In the genomic region with DNA sequence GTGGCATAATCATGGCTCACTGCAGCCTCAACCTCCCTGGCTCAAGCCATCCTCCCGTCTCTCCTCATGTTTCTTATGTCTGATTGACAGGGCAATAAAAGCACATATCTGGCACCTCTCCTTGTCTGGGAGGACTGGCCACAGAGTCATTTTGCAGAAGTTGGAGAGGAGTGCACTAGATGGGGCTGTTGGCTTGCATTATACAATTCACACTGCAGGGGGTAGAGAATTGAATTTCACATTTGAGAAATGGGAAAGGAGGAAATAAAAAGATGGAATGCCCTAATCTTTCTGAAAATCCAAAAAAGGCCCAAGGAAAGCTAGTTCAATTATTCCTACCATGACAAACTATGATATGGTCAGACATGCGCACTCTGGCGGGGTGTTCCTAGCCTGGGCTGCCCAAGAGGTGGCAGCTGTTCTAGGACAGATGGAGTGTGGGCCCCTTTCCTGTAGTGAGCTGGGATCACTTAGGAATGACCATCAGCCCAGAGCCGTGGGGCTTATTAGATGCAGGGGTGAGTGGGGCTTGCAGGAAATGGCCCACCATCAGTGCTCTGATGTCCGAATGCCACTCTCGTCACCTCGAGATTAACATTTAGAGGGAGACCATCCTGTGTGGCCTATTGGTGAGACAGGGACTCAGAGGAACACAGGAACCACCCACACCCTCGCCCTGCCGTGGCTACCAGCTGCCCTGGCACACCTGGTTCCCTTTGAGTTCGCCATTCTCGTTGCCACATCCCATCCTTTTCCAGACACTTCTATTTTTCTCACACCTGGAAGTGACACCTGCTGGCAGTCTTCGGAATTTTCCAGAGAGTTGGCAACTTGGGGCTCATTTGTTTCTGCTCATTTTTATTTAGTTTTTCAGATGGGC, we compare ENCODE assay signal across 8 cellular contexts. TPM values are rescaled to one million over a fixed set of nuclear protein-coding genes. Genes with fewer than 3 reads are reported as not detected.
DNase-seq lines count a peak whose midpoint lies in the region; ATAC-seq, FAIRE-seq and TF ChIP-seq lines count a peak whose summit lies in the region.

No MANE protein-coding gene starts in this region.

- H3K4me2 ChIP-seq in A549, result peak overlapping the region; percentile 2; the same call in 1 of the 3 replicates

- WGBS in A549 (ENCODE audit: missing lambda C conversion rate), result 50% methylated on average over 12 of the region's 12 CpGs

- H3K4me1 ChIP-seq in A549, result peaks cover 5% of the 10 kb centered on the region; the same call in 2 of the 3 replicates

- H3K9me3 ChIP-seq in A549, result no peaks in the 10 kb centered on the region

- no peak for TF ChIP-seq EP300 in A549 (IDR thresholded peaks at IDR 0.05)

- peak; percentile 92 for FAIRE-seq in A549 (lab: Jason Lieb, UNC)
- FAIRE-seq in GM18507 (lab: Jason Lieb, UNC), result peak; percentile 56

- peak; percentile 86 to 89 for TF ChIP-seq RAD21 in A549 (conservative IDR thresholded peaks at IDR 0.05 in 1 of 2, IDR thresholded peaks at IDR 0.05 in 1 of 2)

- H3K4me3 ChIP-seq in A549, result no peak overlapping the region

- ATAC-seq in A549, result peak; percentile 92 to 93

- POLR2A ChIA-PET in A549 (lab: Yijun Ruan, JAX), result no interaction called here

- DNase-seq in A549 (ENCODE audit: low read depth in 1 of 2, low spot score in 1 of 2), result peak; percentile 53 to 68
- no peak for DNase-seq in GM18507 (ENCODE audit: extremely low spot score, insufficient read length, low read depth)
- DNase-seq in NCI-H2107 (lab: John Stamatoyannopoulos, UW), result peak; percentile 54
- DNase-seq in brain pericyte (ENCODE audit: low read depth, low spot score), result peak; percentile 47
- peak; percentile 57 for DNase-seq in kidney tubule cell (ENCODE audit: low spot score)
- DNase-seq in effector CD4-positive, alpha-beta T cell, result no peak
- DNase-seq in UCSD-AML1 (lab: John Stamatoyannopoulos, UW; ENCODE audit: unreplicated experiment), result no peak
- no peak for DNase-seq in GM19238 (ENCODE audit: insufficient read length, low spot score)

- peak overlapping the region; percentile 9 to 31; a peak in 1 of 6 replicates for H3K27ac ChIP-seq in A549

- CTCF ChIA-PET in A549 (lab: Yijun Ruan, JAX), result interaction anchor here (0.5 to 3.4 kb wide), 30 partner anchors 9 to 1160 kb away, joined by 3 to 31 read pairs (median 4); partner anchors contain the start of genes ALDH1B1 and ANKRD18A

- peak; percentile 62; the same call in 2 of the 3 replicates for TF ChIP-seq CTCF in A549 (IDR thresholded peaks at IDR 0.05)

- no peak for TF ChIP-seq POLR2A in A549 (IDR thresholded peaks at IDR 0.05; ENCODE audit: low read length)

TF ChIP-seq in A549, 52 proteins besides CTCF, POLR2A, EP300 and RAD21:
- peak; percentile 68 for TF ChIP-seq SMC3 (IDR thresholded peaks at IDR 0.05)
- TF ChIP-seq GATA3 (IDR thresholded peaks at IDR 0.05; ENCODE audit: borderline replicate concordance), result no peak
- TF ChIP-seq ZFP36 (IDR thresholded peaks at IDR 0.05; ENCODE audit: borderline replicate concordance, partially characterized antibody), result no peak

RNA-seq across cellular contexts. Expression of gene ANKRD18A, which starts 21.8 kb away (rescaled TPM):
- polyA plus RNA-seq in A549 (2011; rRNA removed), result 15.9 and 20.7 TPM in 2 replicates
- polyA plus RNA-seq in A549 (2012; cell fraction: cytosol; rRNA removed), result 3.3 and 4.2 TPM in 2 replicates
- 3.0 and 7.7 TPM in 2 replicates for polyA plus RNA-seq in A549 (2012; cell fraction: nucleus; rRNA removed)
- 4.0 to 4.9 TPM (median 4.2 TPM) in 3 replicates for polyA plus RNA-seq in A549 (2017; fragmentation: RNase III; extraction: RNeasy Plus Mini Kit Qiagen cat#74134 plus additional on column Dnase treatment)
- polyA minus RNA-seq in A549 (2011; rRNA and poly(A)+ RNA removed), result 18.1 and 20.3 TPM in 2 replicates

Comparison
In these comparisons a context has a peak if more than half of its experiments do, and no peak if none do; other contexts are left out.
1. DNase-seq: peak in A549 (2 of 2), NCI-H2107 (single experiment), brain pericyte (single experiment) and kidney tubule cell (single experiment); none in GM18507 (single experiment), effector CD4-positive, alpha-beta T cell (single experiment), UCSD-AML1 (single experiment) and GM19238 (single experiment).